Comparison of ENCODE assay signal across 16 cellular contexts in the genomic region with DNA sequence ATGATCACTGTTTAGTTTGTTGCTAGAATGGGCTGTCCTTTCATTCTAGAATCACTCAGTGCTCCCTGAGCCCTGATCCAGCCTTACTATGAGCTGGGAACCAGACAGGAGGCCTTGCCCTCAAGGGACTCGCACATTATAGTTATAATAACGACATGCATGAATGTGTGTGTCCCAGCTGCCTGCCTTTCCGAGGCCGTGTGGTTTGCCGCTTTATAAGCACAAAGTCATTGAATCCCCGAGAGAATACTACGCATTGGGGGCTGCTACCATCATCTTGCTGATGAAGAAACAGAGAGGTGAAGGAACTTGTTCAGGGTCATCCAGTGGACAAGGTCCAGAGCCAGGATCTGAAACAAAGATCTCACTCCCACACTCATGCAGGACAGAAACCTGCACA.
A peak's percentile ranks its signal among the peaks of the same experiment; 100 is the strongest.
DNase-seq lines count a peak whose midpoint lies in the region; ATAC-seq, FAIRE-seq and TF ChIP-seq lines count a peak whose summit lies in the region.
"Had no signal": no experiment of that assay in that cellular context is flagged by ENCODE, and none has a peak within 500 bp of the region (broad histone marks: within the 10 kb centered on the region; RNA-seq: fewer than 3 reads in every experiment).

No MANE protein-coding gene starts in this region.

- no peak overlapping the region for H2AFZ ChIP-seq in GM12878 (ENCODE audit: control insufficient read depth, low read depth, low read length)

- intact Hi-C loops in GM12878 (cut with micrococcal nuclease; ENCODE audit: unreplicated experiment): no loop called here

- in situ Hi-C loops in GM12878 (cut with MboI): no loop called here

- H3K4me3 Mint-ChIP-seq in stimulated activated naive B cell treated with anti-CD40 and anti-IgM and Interleukin-4, amounts not matched to agents 10 μg/mL and 1 μg/mL and 100 μg/mL, for 72 hours: no peak overlapping the region
- H3K4me3 Mint-ChIP-seq: CD14-positive monocyte, T-cell had no signal

- H4K20me1 ChIP-seq in GM12878 (ENCODE audit: control insufficient read depth, insufficient read depth): no peaks in the 10 kb centered on the region

- 16% methylated on average over 7 of the region's 7 CpGs for WGBS in GM12878 (ENCODE audit: insufficient coverage, insufficient replicate concordance, low lambda C conversion rate, missing lambda C conversion rate)

- H3K4me1 ChIP-seq in GM12878 (ENCODE audit: control insufficient read depth, insufficient read depth, low read length) (peaks cover 7% of the 10 kb centered on the region), right atrium auricular region (no peaks in the 10 kb centered on the region)
- H3K4me1 ChIP-seq: Caco-2 had no signal

- H3K4me1 Mint-ChIP-seq in stimulated activated naive B cell treated with anti-CD40 and anti-IgM and Interleukin-4, amounts not matched to agents 10 μg/mL and 1 μg/mL and 100 μg/mL, for 72 hours: peaks cover 5 to 7% of the 10 kb centered on the region in 2 donors
- H3K4me1 Mint-ChIP-seq: CD14-positive monocyte, T-cell had no signal

- CTCF ChIA-PET in GM12878 (lab: Yijun Ruan, JAX): no interaction called here

- H3K4me3 ChIP-seq in GM12878 (no peak overlapping the region), right atrium auricular region (no peak overlapping the region)
- H3K4me3 ChIP-seq: K562, SK-N-MC had no signal

- H3K36me3 Mint-ChIP-seq in stimulated activated naive B cell treated with anti-CD40 and anti-IgM and Interleukin-4, amounts not matched to agents 10 μg/mL and 1 μg/mL and 100 μg/mL, for 72 hours: no peaks in the 10 kb centered on the region
- H3K36me3 Mint-ChIP-seq: CD14-positive monocyte, T-cell had no signal

- H3K27ac ChIP-seq in GM12878 (ENCODE audit: control insufficient read depth, insufficient read depth) (no peak overlapping the region), right atrium auricular region (no peak overlapping the region)
- H3K27ac ChIP-seq: SK-N-MC had no signal

- TF ChIP-seq POLR2A in GM12891 (IDR thresholded peaks at IDR 0.05; ENCODE audit: low read depth, low read length) (no peak), GM12878 (IDR thresholded peaks at IDR 0.05; ENCODE audit: low read depth, low read length) (no peak)

- FAIRE-seq in GM12891 (lab: Jason Lieb, UNC) (peak; percentile 66), GM12878 (lab: Jason Lieb, UNC) (peak; percentile 69)
- FAIRE-seq: H54, K562 had no signal

- H3K4me2 ChIP-seq in GM12878 (ENCODE audit: control insufficient read depth, insufficient read depth): peak overlapping the region; percentile 22; the same call in 1 of the 2 replicates

- H3K27me3 Mint-ChIP-seq in stimulated activated naive B cell treated with anti-CD40 and anti-IgM and Interleukin-4, amounts not matched to agents 10 μg/mL and 1 μg/mL and 100 μg/mL, for 72 hours: peaks cover 51 to 73% of the 10 kb centered on the region in 2 donors

- POLR2A ChIA-PET in GM12878 (lab: Charles Lee): interaction anchor here (0.7 to 0.9 kb wide), 2 partner anchors 12 to 88 kb away, joined by 3 read pairs; no protein-coding TSS in a partner anchor

- H3K36me3 ChIP-seq in GM12878 (ENCODE audit: control insufficient read depth in 2 of 2, insufficient read depth in 2 of 2, low read length in 1 of 2) (no peaks in the 10 kb centered on the region), right atrium auricular region (no peaks in the 10 kb centered on the region)

- no peak for TF ChIP-seq RAD21 in GM12878 (IDR thresholded peaks at IDR 0.05; ENCODE audit: insufficient read depth, low read depth, low read length)

- H3K9me3 ChIP-seq in GM12878 (replicated peaks; ENCODE audit: control insufficient read depth, insufficient read depth, low read length) (no peaks in the 10 kb centered on the region), right atrium auricular region (no peaks in the 10 kb centered on the region)
- H3K9me3 ChIP-seq: Caco-2 had no signal

- no TSS peak for BruUV-seq in GM12878 (replicated peaks; lab: Mats Ljungman, UMichigan)

- DNase-seq in GM12891 (ENCODE audit: insufficient read length, low spot score) (no peak), NCI-H1694 treated with DMSO at 0.1 percent for 48 hours (lab: John Stamatoyannopoulos, UW) (peak; percentile 67), GM12878 (ENCODE audit: low read depth, low spot score) (peak; percentile 31), right atrium auricular region (ENCODE audit: low spot score) (no peak), HK-2 (ENCODE audit: unreplicated experiment) (no peak)
- DNase-seq in stimulated activated naive B cell treated with anti-CD40 and anti-IgM and Interleukin-4, amounts not matched to agents 10 μg/mL and 1 μg/mL and 100 μg/mL, for 72 hours: peak; percentile 11
- no peak for DNase-seq in central memory CD4-positive, alpha-beta T cell
- DNase-seq: Caco-2; NCI-H1092; NCI-H187 treated with DMSO at 0.1 percent for 48 hours; NK-92 treated with Interleukin-12 subunit alpha and Interleukin-12 subunit beta, amount 100 ng/mL, for 24 hours; T-cell had no signal

- TF ChIP-seq EP300 in GM12878 (IDR thresholded peaks at IDR 0.05; ENCODE audit: borderline replicate concordance in 1 of 2, control insufficient read depth in 1 of 2, low read depth in 2 of 2, low read length in 2 of 2): no peak

- H3K9ac ChIP-seq in GM12878 (ENCODE audit: control insufficient read depth, insufficient read depth, low read length): no peak overlapping the region

- RAD21 ChIA-PET in GM12878 (lab: Charles Lee; ENCODE audit: unreplicated experiment): interaction anchor here (0.8 to 1.4 kb wide), 5 partner anchors 12 to 265 kb away, joined by 3 to 5 read pairs (median 4); no protein-coding TSS in a partner anchor

- H3K79me2 ChIP-seq in GM12878 (ENCODE audit: control insufficient read depth, insufficient read depth, low read length): no peaks in the 10 kb centered on the region

- peak; percentile 72 for ATAC-seq in GM12878
- ATAC-seq in stimulated activated naive B cell treated with anti-CD40 and anti-IgM and Interleukin-4, amounts not matched to agents 10 μg/mL and 1 μg/mL and 100 μg/mL, for 72 hours (replicated peaks): peak; percentile 68 to 83
- ATAC-seq: K562, T-cell had no signal

- H3K27me3 ChIP-seq in GM12878 (replicated peaks in 1 of 2; ENCODE audit: control insufficient read depth in 2 of 2, insufficient read depth in 2 of 2, low read length in 1 of 2) (peaks cover 0 to 7% of the 10 kb centered on the region in 2 experiments; a peak in 3 of 4 replicates), right atrium auricular region (no peaks in the 10 kb centered on the region)

- TF ChIP-seq CTCF in GM12878 (IDR thresholded peaks at IDR 0.05 in 2 of 3, conservative IDR thresholded peaks at IDR 0.05 in 1 of 3; ENCODE audit: control insufficient read depth in 2 of 3, extremely low read depth in 1 of 3, insufficient read depth in 1 of 3, low read depth in 3 of 3, low read length in 3 of 3) (no peak), right atrium auricular region (IDR thresholded peaks at IDR 0.05) (no peak)

- SMC1A ChIA-PET in GM12878 (lab: Charles Lee; ENCODE audit: uncharacterized antibody, unreplicated experiment): interaction anchor here (0.8 to 1.1 kb wide), 3 partner anchors 13 to 138 kb away, joined by 3 read pairs; no protein-coding TSS in a partner anchor

- no peak overlapping the region for H3K27ac Mint-ChIP-seq in stimulated activated naive B cell treated with anti-CD40 and anti-IgM and Interleukin-4, amounts not matched to agents 10 μg/mL and 1 μg/mL and 100 μg/mL, for 72 hours
- H3K27ac Mint-ChIP-seq: CD14-positive monocyte, T-cell had no signal

- H3K9me3 Mint-ChIP-seq in stimulated activated naive B cell treated with anti-CD40 and anti-IgM and Interleukin-4, amounts not matched to agents 10 μg/mL and 1 μg/mL and 100 μg/mL, for 72 hours: peaks cover 0 to 2% of the 10 kb centered on the region in 2 donors
- H3K9me3 Mint-ChIP-seq: T-cell had no signal

TF ChIP-seq in GM12891, 5 proteins besides CTCF, POLR2A, EP300 and RAD21:
- no peak for TF ChIP-seq PAX5 (IDR thresholded peaks at IDR 0.05; ENCODE audit: insufficient read depth, low read length, severe bottlenecking)
- no peak for TF ChIP-seq POU2F2 (IDR thresholded peaks at IDR 0.05; ENCODE audit: low read depth, low read length)
- no peak for TF ChIP-seq SPI1 (IDR thresholded peaks at IDR 0.05; ENCODE audit: low read depth, low read length)
- TF ChIP-seq POLR2AphosphoS5 (IDR thresholded peaks at IDR 0.05; ENCODE audit: low read depth, low read length): no peak
- no peak for TF ChIP-seq TAF1 (IDR thresholded peaks at IDR 0.05; ENCODE audit: low read depth, low read length)
TF ChIP-seq in GM12891: peak in this region for 0.

TF ChIP-seq in GM12878, 131 proteins besides CTCF, POLR2A, EP300 and RAD21:
- TF ChIP-seq, protein P1, sequence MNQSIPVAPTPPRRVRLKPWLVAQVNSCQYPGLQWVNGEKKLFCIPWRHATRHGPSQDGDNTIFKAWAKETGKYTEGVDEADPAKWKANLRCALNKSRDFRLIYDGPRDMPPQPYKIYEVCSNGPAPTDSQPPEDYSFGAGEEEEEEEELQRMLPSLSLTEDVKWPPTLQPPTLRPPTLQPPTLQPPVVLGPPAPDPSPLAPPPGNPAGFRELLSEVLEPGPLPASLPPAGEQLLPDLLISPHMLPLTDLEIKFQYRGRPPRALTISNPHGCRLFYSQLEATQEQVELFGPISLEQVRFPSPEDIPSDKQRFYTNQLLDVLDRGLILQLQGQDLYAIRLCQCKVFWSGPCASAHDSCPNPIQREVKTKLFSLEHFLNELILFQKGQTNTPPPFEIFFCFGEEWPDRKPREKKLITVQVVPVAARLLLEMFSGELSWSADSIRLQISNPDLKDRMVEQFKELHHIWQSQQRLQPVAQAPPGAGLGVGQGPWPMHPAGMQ (IDR thresholded peaks at IDR 0.05; ENCODE audit: borderline replicate concordance): no peak
- TF ChIP-seq ATF7 (IDR thresholded peaks at IDR 0.05; ENCODE audit: low read depth) (no peak), WRNIP1 (IDR thresholded peaks at IDR 0.05; ENCODE audit: borderline replicate concordance, low read depth, low read length) (no peak), IKZF1 (conservative IDR thresholded peaks at IDR 0.05) (peak; percentile 23; the same call in 1 of the 2 replicates), TCF12 (IDR thresholded peaks at IDR 0.05; ENCODE audit: low read depth, low read length) (0 out of 2 replicates have a peak, but pooled peaks have one; percentile 18), MEF2B (IDR thresholded peaks at IDR 0.05; ENCODE audit: partially characterized antibody, poor library complexity, severe bottlenecking) (peak; percentile 88)
TF ChIP-seq in GM12878: peak in this region for 3.

Comparison
In these comparisons a context has a peak if more than half of its experiments do, and no peak if none do; other contexts are left out.
1. DNase-seq: peak in NCI-H1694 treated with DMSO at 0.1 percent for 48 hours (single experiment), GM12878 (single experiment) and stimulated activated naive B cell treated with anti-CD40 and anti-IgM and Interleukin-4, amounts not matched to agents 10 μg/mL and 1 μg/mL and 100 μg/mL, for 72 hours (single experiment); none in GM12891 (single experiment), central memory CD4-positive, alpha-beta T cell (single experiment), right atrium auricular region (single experiment) and HK-2 (single experiment).